12 cellular contexts compared by ENCODE assay signal in the genomic region with DNA sequence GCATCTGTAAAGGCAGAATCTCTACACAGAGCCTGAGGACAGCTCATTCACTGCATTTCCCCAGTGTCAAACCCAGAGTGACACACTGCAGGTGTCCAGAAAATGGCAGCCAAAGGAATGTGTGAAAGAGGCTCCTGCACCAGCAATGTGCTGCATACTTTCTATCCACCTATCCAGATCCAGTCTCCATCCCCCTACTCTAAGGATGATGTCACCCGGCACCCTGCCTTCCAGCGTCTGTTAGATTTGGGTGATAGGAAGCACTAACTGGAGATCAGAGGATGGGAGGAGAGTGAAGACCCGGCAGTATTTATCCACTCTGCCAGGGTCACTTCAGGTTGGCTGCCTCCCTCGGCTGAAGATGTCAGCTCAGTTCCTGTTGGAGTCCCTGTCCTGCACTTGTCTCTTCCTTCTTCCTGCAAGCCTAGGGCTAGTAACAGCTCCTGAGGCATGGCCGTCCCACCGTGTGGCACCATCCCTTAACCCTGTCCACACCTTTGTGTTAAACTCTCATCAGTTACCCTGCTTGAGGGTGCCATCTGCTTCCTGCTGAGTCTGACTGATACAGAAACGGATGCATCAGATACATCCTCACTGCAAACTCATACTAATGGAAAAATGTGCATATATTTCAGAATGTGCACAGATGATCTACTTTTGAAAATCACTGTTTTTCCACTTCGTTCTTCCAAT. TPM values are rescaled to one million over a fixed set of nuclear protein-coding genes. Genes with fewer than 3 reads are reported as not detected.
A peak's percentile ranks its signal among the peaks of the same experiment; 100 is the strongest.
DNase-seq lines count a peak whose midpoint lies in the region; ATAC-seq, FAIRE-seq and TF ChIP-seq lines count a peak whose summit lies in the region.
"Had no signal": no experiment of that assay in that cellular context is flagged by ENCODE, and none has a peak within 500 bp of the region (broad histone marks: within the 10 kb centered on the region; RNA-seq: fewer than 3 reads in every experiment).

No MANE protein-coding gene starts in this region.

- no peak for TF ChIP-seq CTCF in K562 (IDR thresholded peaks at IDR 0.05 in 2 of 3, conservative IDR thresholded peaks at IDR 0.05 in 1 of 3; ENCODE audit: insufficient read depth in 2 of 3, low read depth in 1 of 3, low read length in 3 of 3)
- TF ChIP-seq CTCF in nephron (IDR thresholded peaks at IDR 0.05; ENCODE audit: unreplicated experiment in 3 of 3): no peak
- no peak for TF ChIP-seq CTCF in tibial nerve (IDR thresholded peaks at IDR 0.05)

- ATAC-seq in K562: 0 out of 3 replicates have a peak, but pooled peaks have one; percentile 5

- H3K36me3 Mint-ChIP-seq in nephron (ENCODE audit: low read depth): no peaks in the 10 kb centered on the region

- H3K4me3 Mint-ChIP-seq in nephron: peak overlapping the region in 1 of 3 experiments; percentile 26

- POLR2A ChIA-PET in K562 (lab: Yijun Ruan, JAX): interaction anchor here (1.2 kb wide), 1 partner anchor 11 kb away, joined by 3 read pairs; no protein-coding TSS in a partner anchor

- no TSS peak for BruUV-seq in K562 (replicated peaks; lab: Mats Ljungman, UMichigan)

- in situ Hi-C loops in KBM-7 (cut with MboI; ENCODE audit: low pct_unique_long_range_greater_than_20kb, low sequenced_read_pairs) (no loop called here), K562 (cut with MboI) (no loop called here)

- no peaks in the 10 kb centered on the region for H3K9me1 ChIP-seq in K562 (ENCODE audit: control insufficient read depth, insufficient read depth, low read length)

- TF ChIP-seq EP300 in K562 (IDR thresholded peaks at IDR 0.05; ENCODE audit: low read length): no peak
- no peak for TF ChIP-seq EP300 in tibial nerve (IDR thresholded peaks at IDR 0.05)

- DNase-seq in DMS 273 treated with DMSO at 0.1 percent for 48 hours (lab: John Stamatoyannopoulos, UW) (peak; percentile 59), KBM-7 (peak; percentile 38), K562 (ENCODE audit: extremely low read depth in 1 of 4, low spot score in 3 of 4) (peak in 1 of 4 experiments; percentile 21), NAMALWA (ENCODE audit: low spot score) (no peak), tibial nerve (ENCODE audit: low spot score in 2 of 2) (no peak), posterior cingulate gyrus (no peak)
- DNase-seq in stimulated activated CD4-positive, alpha-beta T cell treated with anti-CD3 and anti-CD28 coated beads, Interleukin-12 subunit alpha, Interleukin-12 subunit beta, amount 100 ng/mL, for 4 hours: no peak
- DNase-seq: activated gamma-delta T cell, GDM1, NCI-H187 treated with DMSO at 0.1 percent for 48 hours, spleen had no signal

- no peak for FAIRE-seq in K562 (lab: Jason Lieb, UNC)

- H3K4me1 ChIP-seq in K562 (replicated peaks in 1 of 2; ENCODE audit: control insufficient read depth in 2 of 2, insufficient read depth in 2 of 2, low read length in 2 of 2) (peaks cover 30 to 36% of the 10 kb centered on the region in 2 experiments), tibial nerve (peaks cover 0 to 13% (median 9%) of the 10 kb centered on the region in 4 donors)

- H3K27ac Mint-ChIP-seq in nephron: peak overlapping the region; percentile 18 to 42 (median 25)

- no peaks in the 10 kb centered on the region for H3K9me3 Mint-ChIP-seq in nephron

- intact Hi-C loops in K562 (cut with micrococcal nuclease) (no loop called here), posterior cingulate gyrus (cut with DNase I) (no loop called here)

- no peak overlapping the region; the same call in 1 of the 2 replicates for H3K4me2 ChIP-seq in K562 (ENCODE audit: insufficient read depth, low read length)

- H2AFZ ChIP-seq in K562 (ENCODE audit: low read depth, low read length): no peak overlapping the region

- CTCF ChIA-PET in K562 (lab: Yijun Ruan, JAX; ENCODE audit: low intra/inter-chr PET ratio): no interaction called here

- H3K27ac ChIP-seq in K562 (ENCODE audit: extremely low read depth, low read depth, low read length) (no peak overlapping the region), tibial nerve (no peak overlapping the region)
- H3K27ac ChIP-seq: spleen had no signal

- TF ChIP-seq POLR2A in K562 (conservative IDR thresholded peaks at IDR 0.05) (no peak), tibial nerve (IDR thresholded peaks at IDR 0.05) (no peak)

- H3K27me3 Mint-ChIP-seq in nephron (ENCODE audit: low read depth): peaks cover 54% of the 10 kb centered on the region

- H3K79me2 ChIP-seq in K562 (ENCODE audit: control insufficient read depth, insufficient read depth, low read length): peaks cover 2% of the 10 kb centered on the region; the same call in 1 of the 3 replicates

- H4K20me1 ChIP-seq in K562 (replicated peaks; ENCODE audit: control insufficient read depth, insufficient read depth, low read length): no peaks in the 10 kb centered on the region

- H3K36me3 ChIP-seq in K562 (ENCODE audit: control insufficient read depth, insufficient read depth, low read length) (no peaks in the 10 kb centered on the region; the same call in 2 of the 3 replicates), tibial nerve (no peaks in the 10 kb centered on the region)
- H3K36me3 ChIP-seq: spleen had no signal

- H3K4me3 ChIP-seq in K562: no peak overlapping the region
- no peak overlapping the region for H3K4me3 ChIP-seq in tibial nerve
- H3K4me3 ChIP-seq: spleen had no signal

- H3K9me3 ChIP-seq in K562 (replicated peaks; ENCODE audit: control insufficient read depth, insufficient read depth, low read depth, low read length) (no peaks in the 10 kb centered on the region), tibial nerve (no peaks in the 10 kb centered on the region)
- H3K9me3 ChIP-seq: spleen had no signal

- no peak for TF ChIP-seq RAD21 in K562 (CRISPR knock-in tag; conservative IDR thresholded peaks at IDR 0.05 in 1 of 2, IDR thresholded peaks at IDR 0.05 in 1 of 2)

- no peaks in the 10 kb centered on the region for H3K27me3 ChIP-seq in K562 (ENCODE audit: control insufficient read depth in 2 of 2, insufficient read depth in 2 of 2, low read length in 2 of 2)
- H3K27me3 ChIP-seq in tibial nerve: peaks cover 0 to 44% of the 10 kb centered on the region in 2 donors

- peaks cover 18% of the 10 kb centered on the region for H3K4me1 Mint-ChIP-seq in nephron

- H3K9ac ChIP-seq in K562 (ENCODE audit: insufficient read depth in 1 of 2, low read depth in 2 of 2, low read length in 2 of 2): peak overlapping the region in 1 of 2 experiments; percentile 14; a peak in 1 of 4 replicates

- WGBS in K562 (ENCODE audit: insufficient coverage, low coverage, missing lambda C conversion rate): 7% methylated on average over 8 of the region's 8 CpGs
- WGBS in tibial nerve, 2 donors: 46% methylated on average over 8 of the region's 8 CpGs

TF ChIP-seq in K562, 482 proteins besides CTCF, POLR2A, EP300 and RAD21 (continues in another document):
- TF ChIP-seq JUN (IDR thresholded peaks at IDR 0.05; ENCODE audit: borderline replicate concordance, low read depth, low read length) (peak; percentile 10; the same call in 1 of the 2 replicates), JUN (CRISPR knock-in tag; IDR thresholded peaks at IDR 0.05; ENCODE audit: borderline replicate concordance) (no peak), ATF7 (IDR thresholded peaks at IDR 0.05) (peak; percentile 86), CTBP1 (IDR thresholded peaks at IDR 0.05; ENCODE audit: borderline replicate concordance) (peak; percentile 41; the same call in 1 of the 2 replicates), NR2C2 (CRISPR knock-in tag; IDR thresholded peaks at IDR 0.05) (no peak), NR2C2 (tag; IDR thresholded peaks at IDR 0.05) (peak; percentile 58), ZEB2 (IDR thresholded peaks at IDR 0.05) (0 out of 2 replicates have a peak, but pooled peaks have one; percentile 20), ZFP30 (CRISPR knock-in tag; IDR thresholded peaks at IDR 0.05; ENCODE audit: borderline replicate concordance) (no peak), JUND (IDR thresholded peaks at IDR 0.05; ENCODE audit: borderline replicate concordance, low read depth, low read length) (peak; percentile 83), JUND (tag; IDR thresholded peaks at IDR 0.05; ENCODE audit: borderline replicate concordance, low read depth, low read length) (peak; percentile 64; the same call in 1 of the 3 replicates), NR2C1 (IDR thresholded peaks at IDR 0.05) (peak; percentile 63; the same call in 1 of the 2 replicates), NR2C1 (tag; IDR thresholded peaks at IDR 0.05) (peak; percentile 73), SRSF1 (IDR thresholded peaks at IDR 0.05; ENCODE audit: low read depth, low read length) (no peak)
- TF ChIP-seq, protein P1, sequence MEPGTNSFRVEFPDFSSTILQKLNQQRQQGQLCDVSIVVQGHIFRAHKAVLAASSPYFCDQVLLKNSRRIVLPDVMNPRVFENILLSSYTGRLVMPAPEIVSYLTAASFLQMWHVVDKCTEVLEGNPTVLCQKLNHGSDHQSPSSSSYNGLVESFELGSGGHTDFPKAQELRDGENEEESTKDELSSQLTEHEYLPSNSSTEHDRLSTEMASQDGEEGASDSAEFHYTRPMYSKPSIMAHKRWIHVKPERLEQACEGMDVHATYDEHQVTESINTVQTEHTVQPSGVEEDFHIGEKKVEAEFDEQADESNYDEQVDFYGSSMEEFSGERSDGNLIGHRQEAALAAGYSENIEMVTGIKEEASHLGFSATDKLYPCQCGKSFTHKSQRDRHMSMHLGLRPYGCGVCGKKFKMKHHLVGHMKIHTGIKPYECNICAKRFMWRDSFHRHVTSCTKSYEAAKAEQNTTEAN (CRISPR knock-in tag; IDR thresholded peaks at IDR 0.05): no peak

RNA-seq across cellular contexts. Expression of a gene that starts 13.0 kb away (rescaled TPM):
- 5.9 and 14.8 TPM in 2 replicates for total RNA-seq in K562 (2011; cell fraction: chromatin; rRNA removed; ENCODE audit: low replicate concordance)
- 11.4 and 16.2 TPM in 2 replicates for total RNA-seq in K562 (2011; cell fraction: nucleolus; rRNA removed)
- total RNA-seq in K562 (2011; cell fraction: nucleoplasm; rRNA removed): 8.6 and 12.0 TPM in 2 replicates
- total RNA-seq in K562 (2014; rRNA removed): 7.4 and 7.9 TPM in 2 replicates
- total RNA-seq in K562 (2014; rRNA removed; fragmentation: Illumina TruSeq; extraction: Trizol): 2.2 and 2.8 TPM in 2 replicates
- total RNA-seq in K562 (2015; rRNA removed; fragmentation: Illumina TruSeq; extraction: Trizol): 2.4 and 2.7 TPM in 2 replicates
- 7.1 and 9.4 TPM in 2 replicates for total RNA-seq in K562 (2021)
- 5.2 and 9.0 TPM in 2 replicates for polyA plus RNA-seq in K562 (2011; rRNA removed)
- polyA plus RNA-seq in K562 (2011; cell fraction: cytosol; rRNA removed): 16.0 and 35.2 TPM in 2 replicates
- 6.6 and 8.3 TPM in 2 replicates for polyA plus RNA-seq in K562 (2011; cell fraction: nucleus; rRNA removed)
- 5.9 and 17.3 TPM in 2 replicates for polyA plus RNA-seq in K562 (2012)
- polyA plus RNA-seq in K562 (2014; fragmentation: Illumina TruSeq; extraction: Trizol): 3.7 and 6.6 TPM in 2 replicates
- polyA plus RNA-seq in K562 (2014; fragmentation: Nextera tagmentation; extraction: Ambion mirVana): under 1 TPM; 0.41 to 0.53 TPM
- polyA plus RNA-seq in K562 (2014; rRNA removed): 5.0 and 5.8 TPM in 2 replicates
- polyA minus RNA-seq in K562 (2011; rRNA and poly(A)+ RNA removed): 5.1 and 6.3 TPM in 2 replicates
- 8.9 and 9.6 TPM in 2 replicates for polyA minus RNA-seq in K562 (2011; cell fraction: cytosol; rRNA and poly(A)+ RNA removed)
- 2.2 and 3.7 TPM in 2 replicates for polyA minus RNA-seq in K562 (2011; cell fraction: nucleus; rRNA and poly(A)+ RNA removed)
- total RNA-seq in tibial nerve: 1 to 10 TPM in 1 of 4 donors, under 1 TPM in 3; 0.21 to 4.1 (median 0.52) TPM

Comparison
In these comparisons a context has a peak if more than half of its experiments do, and no peak if none do; other contexts are left out.
1. DNase-seq: peak in DMS 273 treated with DMSO at 0.1 percent for 48 hours (single experiment) and KBM-7 (single experiment); none in stimulated activated CD4-positive, alpha-beta T cell treated with anti-CD3 and anti-CD28 coated beads, Interleukin-12 subunit alpha, Interleukin-12 subunit beta, amount 100 ng/mL, for 4 hours (single experiment), NAMALWA (single experiment), tibial nerve (0 of 2) and posterior cingulate gyrus (0 of 10).